Comparison of ENCODE assay signal across 8 cellular contexts in genomic region chr12:17992002-17992656, GRCh38.
DNase-seq lines count a peak whose midpoint lies in the region; ATAC-seq and TF ChIP-seq lines count a peak whose summit lies in the region.

No MANE protein-coding gene starts in this region.

- ATAC-seq in GM21367 (IDR thresholded peaks at IDR 0.05; ENCODE audit: unreplicated experiment) (peak; percentile 88), HG03460 (IDR thresholded peaks at IDR 0.05; ENCODE audit: unreplicated experiment) (peak; percentile 97), T-cell (replicated peaks in 1 of 4) (no peak)

- H3K27me3 Mint-ChIP-seq in mesothelial cell of epicardium (ENCODE audit: low read depth) = peaks cover 2% of the 10 kb centered on the region
- H3K27me3 Mint-ChIP-seq in T-cell = no peaks in the 10 kb centered on the region

- H3K9me3 Mint-ChIP-seq in mesothelial cell of epicardium (no peaks in the 10 kb centered on the region), T-cell (peaks cover 0 to 13% (median 5%) of the 10 kb centered on the region in 3 donors)

- POLR2A ChIA-PET in T-cell (lab: Charles Lee) = interaction anchor here in 1 of 2 donors (0.6 kb wide), 1 partner anchor 8 kb away, joined by 4 read pairs; no protein-coding TSS in a partner anchor

- no peak overlapping the region for H3K4me3 ChIP-seq in GM12864 (ENCODE audit: low read depth, low read length)

- DNase-seq in GM12864 (ENCODE audit: low read depth) (peak; percentile 1), NCI-H82 (lab: John Stamatoyannopoulos, UW) (peak; percentile 67), cerebellar cortex (ENCODE audit: low spot score) (peak; percentile 26), mesothelial cell of epicardium (ENCODE audit: low spot score in 2 of 2, unreplicated experiment in 2 of 2) (peak in 1 of 2 experiments; percentile 45), T-cell (no peak)
- no peak for DNase-seq in activated naive CD4-positive, alpha-beta T cell treated with Interleukin-2 at 50 U/mL for 16 hours

- no peaks in the 10 kb centered on the region for H3K4me1 Mint-ChIP-seq in mesothelial cell of epicardium
- H3K4me1 Mint-ChIP-seq in T-cell = no peaks in the 10 kb centered on the region

- H3K27ac Mint-ChIP-seq in mesothelial cell of epicardium = no peak overlapping the region
- no peak overlapping the region for H3K27ac Mint-ChIP-seq in T-cell

- no peaks in the 10 kb centered on the region for H3K36me3 Mint-ChIP-seq in mesothelial cell of epicardium
- H3K36me3 Mint-ChIP-seq in T-cell = no peaks in the 10 kb centered on the region

- CTCF ChIA-PET in T-cell (lab: Charles Lee) = interaction anchor here in 1 of 2 donors (0.8 kb wide), 1 partner anchor 8 kb away, joined by 4 read pairs; no protein-coding TSS in a partner anchor

- peak; percentile 64 for TF ChIP-seq CTCF in GM12864 (IDR thresholded peaks at IDR 0.05; ENCODE audit: low read depth, low read length, missing control alignments)
- peak; percentile 96 for TF ChIP-seq CTCF in mesothelial cell of epicardium (IDR thresholded peaks at IDR 0.05; ENCODE audit: unreplicated experiment)

- H3K4me3 Mint-ChIP-seq in mesothelial cell of epicardium = no peak overlapping the region
- H3K4me3 Mint-ChIP-seq in T-cell = no peak overlapping the region

Comparison
In these comparisons a context has a peak if more than half of its experiments do, and no peak if none do; other contexts are left out.
1. DNase-seq: peak in GM12864 (single experiment), NCI-H82 (single experiment) and cerebellar cortex (single experiment); none in T-cell (0 of 34) and activated naive CD4-positive, alpha-beta T cell treated with Interleukin-2 at 50 U/mL for 16 hours (single experiment).
2. ATAC-seq: peak in GM21367 (single experiment) and HG03460 (single experiment); none in T-cell (0 of 4).